In genomic region chr4:3237266-3237665, GRCh38 we compare ENCODE assay signal across 22 cellular contexts.
"Had no signal": no experiment of that assay in that cellular context is flagged by ENCODE, and none has a peak within 500 bp of the region (broad histone marks: within the 10 kb centered on the region; RNA-seq: fewer than 3 reads in every experiment).

No MANE protein-coding gene starts in this region.

- H3K27me3 ChIP-seq: SJSA1 had no signal

- H3K4me3 ChIP-seq: SJSA1 had no signal

- H3K9me3 Mint-ChIP-seq: activated B cell treated with CpG ODN at 0.5 μM for 24 hours; activated CD4-positive, alpha-beta T cell treated with anti-CD3 and anti-CD28 coated beads, Interleukin-2, amount 10 ng/mL, durations not matched to agents 24 days and 14 days; activated naive CD4-positive, alpha-beta T cell treated with anti-CD3 and anti-CD28 coated beads, Interleukin-2, amount 50 U/mL, for 24 hours; activated T-cell treated with anti-CD3 and anti-CD28 coated beads, Interleukin-2, amount 50 U/mL, for 24 hours; activated T-helper 1 cell treated with anti-CD3 and anti-CD28 coated beads, Interleukin-12 subunit alpha, Interleukin-12 subunit beta, Interleukin-2, Interleukin-4 antibody, amounts not matched to agents 30 ng/mL and 10 ng/mL and 1 ng/mL, durations not matched to agents 14 hours and 24 hours and 36 hours; T-helper 1 cell treated with Interleukin-12 subunit alpha and Interleukin-12 subunit beta and Interleukin-4 antibody, amounts not matched to agents 30 μg/mL and 1 μg/mL, for 36 hours had no signal

- ATAC-seq: activated CD8-positive, alpha-beta memory T cell treated with anti-CD3 and anti-CD28 coated beads, Interleukin-2, amount 10 ng/mL, durations not matched to agents 7 days and 5 days had no signal

- H3K27ac ChIP-seq: SJSA1 had no signal

- H3K9me3 ChIP-seq: SJSA1 had no signal

- H3K27ac Mint-ChIP-seq: activated B cell treated with CpG ODN at 0.5 μM for 24 hours; activated CD4-positive, alpha-beta T cell treated with anti-CD3 and anti-CD28 coated beads, Interleukin-2, amount 10 ng/mL, durations not matched to agents 24 days and 14 days; activated CD8-positive, alpha-beta memory T cell treated with anti-CD3 and anti-CD28 coated beads, Interleukin-2, amount 10 ng/mL, durations not matched to agents 7 days and 5 days; activated naive CD4-positive, alpha-beta T cell treated with anti-CD3 and anti-CD28 coated beads, Interleukin-2, amount 50 U/mL, for 24 hours; activated T-cell treated with anti-CD3 and anti-CD28 coated beads, Interleukin-2, amount 50 U/mL, for 24 hours; activated T-helper 1 cell treated with anti-CD3 and anti-CD28 coated beads, Interleukin-12 subunit alpha, Interleukin-12 subunit beta, Interleukin-2, Interleukin-4 antibody, amounts not matched to agents 30 ng/mL and 10 ng/mL and 1 ng/mL, durations not matched to agents 14 hours and 24 hours and 36 hours; T-helper 1 cell treated with Interleukin-12 subunit alpha and Interleukin-12 subunit beta and Interleukin-4 antibody, amounts not matched to agents 30 μg/mL and 1 μg/mL, for 36 hours had no signal

- H3K4me3 Mint-ChIP-seq: activated B cell treated with CpG ODN at 0.5 μM for 24 hours; activated CD4-positive, alpha-beta T cell treated with anti-CD3 and anti-CD28 coated beads, Interleukin-2, amount 10 ng/mL, durations not matched to agents 24 days and 14 days; activated CD8-positive, alpha-beta memory T cell treated with anti-CD3 and anti-CD28 coated beads, Interleukin-2, amount 10 ng/mL, durations not matched to agents 7 days and 5 days; activated naive CD4-positive, alpha-beta T cell treated with anti-CD3 and anti-CD28 coated beads, Interleukin-2, amount 50 U/mL, for 24 hours; activated T-cell treated with anti-CD3 and anti-CD28 coated beads, Interleukin-2, amount 50 U/mL, for 24 hours; activated T-helper 1 cell treated with anti-CD3 and anti-CD28 coated beads, Interleukin-12 subunit alpha, Interleukin-12 subunit beta, Interleukin-2, Interleukin-4 antibody, amounts not matched to agents 30 ng/mL and 10 ng/mL and 1 ng/mL, durations not matched to agents 14 hours and 24 hours and 36 hours; T-helper 1 cell treated with Interleukin-12 subunit alpha and Interleukin-12 subunit beta and Interleukin-4 antibody, amounts not matched to agents 30 μg/mL and 1 μg/mL, for 36 hours had no signal

- H3K36me3 Mint-ChIP-seq: activated CD8-positive, alpha-beta memory T cell treated with anti-CD3 and anti-CD28 coated beads, Interleukin-2, amount 10 ng/mL, durations not matched to agents 7 days and 5 days; activated naive CD4-positive, alpha-beta T cell treated with anti-CD3 and anti-CD28 coated beads, Interleukin-2, amount 50 U/mL, for 24 hours had no signal

- DNase-seq: activated B cell treated with CpG ODN at 0.5 μM for 24 hours; activated CD4-positive, alpha-beta T cell treated with anti-CD3 and anti-CD28 coated beads for 1 hour; activated CD4-positive, alpha-beta T cell treated with anti-CD3 and anti-CD28 coated beads, Interleukin-2, amount 10 ng/mL, durations not matched to agents 24 days and 14 days; activated CD4-positive, alpha-beta T cell treated with anti-CD3 and anti-CD28 coated beads, Interleukin-2, amount 50 U/mL, for 48 hours; activated CD8-positive, alpha-beta memory T cell treated with anti-CD3 and anti-CD28 coated beads, Interleukin-2, amount 10 ng/mL, durations not matched to agents 7 days and 5 days; activated effector memory CD4-positive, alpha-beta T cell treated with Interleukin-2 at 50 U/mL for 16 hours; activated naive CD4-positive, alpha-beta T cell; activated T-cell treated with anti-CD3 and anti-CD28 coated beads, Interleukin-2, amount 50 U/mL, for 24 hours; aorta; central memory CD4-positive, alpha-beta T cell; MM.1S; NCI-H1105; NCI-H1436 treated with DMSO at 0.1 percent for 48 hours; NCI-H187; NCI-H2081; NCI-H510A treated with DMSO at 0.1 percent for 48 hours; NCI-H69; SHP77 had no signal

- H3K4me1 Mint-ChIP-seq: activated B cell treated with CpG ODN at 0.5 μM for 24 hours had no signal

- H3K27me3 Mint-ChIP-seq: activated B cell treated with CpG ODN at 0.5 μM for 24 hours; activated CD4-positive, alpha-beta T cell treated with anti-CD3 and anti-CD28 coated beads, Interleukin-2, amount 10 ng/mL, durations not matched to agents 24 days and 14 days; activated CD8-positive, alpha-beta memory T cell treated with anti-CD3 and anti-CD28 coated beads, Interleukin-2, amount 10 ng/mL, durations not matched to agents 7 days and 5 days; activated naive CD4-positive, alpha-beta T cell treated with anti-CD3 and anti-CD28 coated beads, Interleukin-2, amount 50 U/mL, for 24 hours; activated T-cell treated with anti-CD3 and anti-CD28 coated beads, Interleukin-2, amount 50 U/mL, for 24 hours had no signal
